12 cellular contexts compared by ENCODE assay signal in the genomic region with DNA sequence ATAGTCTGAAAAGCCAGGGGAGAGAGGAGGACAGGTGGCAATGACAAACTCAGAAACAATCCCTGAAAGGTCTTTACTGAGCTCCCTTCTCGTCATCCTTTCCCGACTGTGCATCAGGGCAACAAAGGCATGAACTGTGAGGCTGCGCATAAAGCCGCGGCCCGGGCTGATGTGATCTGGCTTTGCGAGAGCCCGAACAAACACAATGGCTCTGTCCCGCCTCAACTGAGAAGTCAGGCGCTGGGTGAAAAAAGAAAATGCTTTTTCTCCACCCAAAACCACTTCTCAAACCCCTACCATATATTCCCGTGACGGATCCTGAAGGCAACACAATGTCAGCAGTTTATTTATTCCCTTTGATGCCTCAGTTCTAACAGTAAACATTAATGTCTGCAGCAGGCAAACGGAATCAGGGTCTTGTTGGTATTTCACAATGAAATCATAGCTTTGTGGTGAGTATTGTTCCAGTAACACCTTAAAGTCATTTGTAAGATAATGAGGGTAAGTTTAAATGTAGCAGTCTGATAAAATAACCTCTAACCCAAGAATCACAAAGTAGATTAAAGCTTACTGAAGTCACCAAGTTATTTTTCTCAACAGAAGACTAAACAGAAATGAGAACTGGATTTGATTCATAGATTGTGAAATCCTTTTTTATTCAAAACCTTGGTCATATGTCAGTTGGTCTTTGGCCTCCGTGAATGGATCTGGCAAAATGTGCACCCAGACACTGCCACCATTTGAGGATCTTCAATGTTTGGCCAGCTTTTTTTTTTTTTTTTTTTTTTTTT.
DNase-seq lines count a peak whose midpoint lies in the region; ATAC-seq and TF ChIP-seq lines count a peak whose summit lies in the region.
"Had no signal": no experiment of that assay in that cellular context is flagged by ENCODE, and none has a peak within 500 bp of the region (broad histone marks: within the 10 kb centered on the region; RNA-seq: fewer than 3 reads in every experiment).

No MANE protein-coding gene starts in this region.

- H2AFZ ChIP-seq in fibroblast of lung (ENCODE audit: low read length) = peak overlapping the region; percentile 1

- peak overlapping the region; percentile 73 for H3K4me2 ChIP-seq in fibroblast of lung (ENCODE audit: extremely low read depth, insufficient read depth, low read length)

- DNase-seq in Right ventricle myocardium inferior (ENCODE audit: missing footprints) (no peak), cardiac septum (ENCODE audit: low spot score) (no peak), fibroblast of lung (ENCODE audit: low read depth in 2 of 2) (peak; percentile 69 to 82), myocyte (ENCODE audit: low read depth) (peak; percentile 62), SIG-M5 (lab: John Stamatoyannopoulos, UW) (no peak), NAMALWA (ENCODE audit: low spot score) (no peak), GM13977 (ENCODE audit: low spot score) (no peak), COLO668 (lab: John Stamatoyannopoulos, UW; ENCODE audit: unreplicated experiment) (no peak)
- DNase-seq: AML-193, KBM-7, T-helper 17 cell had no signal

- in situ Hi-C loops in GM13977 (cut with MboI; ENCODE audit: low pct_unique_long_range_greater_than_20kb, low sequenced_read_pairs, unreplicated experiment) = no loop called here

- peaks cover 12% of the 10 kb centered on the region for H3K79me2 ChIP-seq in fibroblast of lung (ENCODE audit: control insufficient read depth, insufficient read depth, low read length)

- peaks cover 38% of the 10 kb centered on the region for H3K4me1 ChIP-seq in fibroblast of lung (ENCODE audit: control insufficient read depth, extremely low read depth, insufficient read depth, low read length)

- H3K4me3 ChIP-seq in fibroblast of lung (replicated peaks in 1 of 4; ENCODE audit: control extremely low read depth in 1 of 4, insufficient read depth in 1 of 4, low read depth in 3 of 4, low read length in 4 of 4) = peak overlapping the region in 1 of 4 experiments; percentile 18
- H3K4me3 ChIP-seq: body of pancreas had no signal

- intact Hi-C loops in Right ventricle myocardium inferior (cut with DNase I) = no loop called here
- intact Hi-C loops in cardiac septum (cut with DNase I) = no loop called here

- no peaks in the 10 kb centered on the region for H3K9me3 ChIP-seq in fibroblast of lung (ENCODE audit: control insufficient read depth, insufficient read depth, low read depth, low read length)
- H3K9me3 ChIP-seq: body of pancreas had no signal

- peak overlapping the region; percentile 5 for H3K9ac ChIP-seq in fibroblast of lung (ENCODE audit: insufficient read depth, low read length)

- no peaks in the 10 kb centered on the region for H3K36me3 ChIP-seq in fibroblast of lung (ENCODE audit: control insufficient read depth, insufficient read depth, low read length)

- no peaks in the 10 kb centered on the region for H4K20me1 ChIP-seq in fibroblast of lung (ENCODE audit: control insufficient read depth, extremely low read depth, insufficient read depth, low read length)

- ATAC-seq in Right ventricle myocardium inferior = peak; percentile 43
- ATAC-seq: body of pancreas, T-helper 17 cell had no signal

- TF ChIP-seq CTCF in fibroblast of lung (conservative IDR thresholded peaks at IDR 0.05 in 1 of 2, IDR thresholded peaks at IDR 0.05 in 1 of 2; ENCODE audit: low read depth in 1 of 2, low read length in 2 of 2) = no peak
- no peak for TF ChIP-seq CTCF in GM13977 (IDR thresholded peaks at IDR 0.05; ENCODE audit: extremely low read depth, insufficient read depth, missing control alignments)

- peak overlapping the region; percentile 72 for H3K27ac ChIP-seq in fibroblast of lung (ENCODE audit: insufficient read depth, low read length)

- H3K27me3 ChIP-seq in fibroblast of lung (ENCODE audit: control insufficient read depth, insufficient read depth, low read length) = no peaks in the 10 kb centered on the region
- H3K27me3 ChIP-seq: body of pancreas had no signal

Comparison
In these comparisons a context has a peak if more than half of its experiments do, and no peak if none do; other contexts are left out.
1. DNase-seq: peak in fibroblast of lung (2 of 2) and myocyte (single experiment); none in Right ventricle myocardium inferior (single experiment), cardiac septum (single experiment), SIG-M5 (single experiment), NAMALWA (single experiment), GM13977 (single experiment) and COLO668 (single experiment).